Comparison of ENCODE assay signal across 15 cellular contexts in genomic region chr5:168809218-168809617, GRCh38.
DNase-seq lines count a peak whose midpoint lies in the region; ATAC-seq and TF ChIP-seq lines count a peak whose summit lies in the region.
"Had no signal": no experiment of that assay in that cellular context is flagged by ENCODE, and none has a peak within 500 bp of the region (broad histone marks: within the 10 kb centered on the region; RNA-seq: fewer than 3 reads in every experiment).

No MANE protein-coding gene starts in this region.

- no peak overlapping the region for H3K4me2 ChIP-seq in mesendoderm (ENCODE audit: low read length)

- H3K27ac Mint-ChIP-seq in glutamatergic neuron (ENCODE audit: unreplicated experiment), result no peak overlapping the region
- H3K27ac Mint-ChIP-seq: CD4-positive, alpha-beta memory T cell had no signal

- no peak overlapping the region for H3K9ac ChIP-seq in mesendoderm (ENCODE audit: low read length)
- H3K9ac ChIP-seq: GM23248 had no signal

- ATAC-seq in heart right ventricle (peak in 5 of 8 donors; percentile 20 to 75 (median 60)), body of pancreas (no peak), GM19328 (IDR thresholded peaks at IDR 0.05; ENCODE audit: unreplicated experiment) (no peak)

- H3K4me1 ChIP-seq in heart right ventricle (peaks cover 0 to 24% (median 10%) of the 10 kb centered on the region in 9 donors), right atrium auricular region (peaks cover 0 to 29% of the 10 kb centered on the region in 2 donors), mesendoderm (ENCODE audit: control insufficient read depth, low read depth, low read length) (peaks cover 2% of the 10 kb centered on the region), body of pancreas (no peaks in the 10 kb centered on the region)

- H4K8ac ChIP-seq in mesendoderm (ENCODE audit: low read depth, low read length), result no peak overlapping the region

- DNase-seq in heart right ventricle (peak in 1 of 2 donors; percentile 22), right atrium auricular region (ENCODE audit: low spot score) (no peak), glutamatergic neuron (no peak), mesendoderm (peak; percentile 39), body of pancreas (no peak)
- DNase-seq: C1 segment of cervical spinal cord; Calu3; CD4-positive, alpha-beta memory T cell; COR-L47; DMS53; DND-41; GM23248; H7; HCEC 1CT had no signal

- H2BK15ac ChIP-seq in mesendoderm (replicated peaks; ENCODE audit: low read depth), result no peak overlapping the region

- H3K79me2 ChIP-seq in mesendoderm (ENCODE audit: control insufficient read depth, insufficient read depth, low read length), result no peaks in the 10 kb centered on the region

- no peak overlapping the region for H3K4ac ChIP-seq in mesendoderm (ENCODE audit: low read depth, low read length)

- H3K18ac ChIP-seq in mesendoderm (ENCODE audit: low read length), result no peak overlapping the region

- no peak overlapping the region for H3K4me3 ChIP-seq in heart right ventricle
- no peak overlapping the region for H3K4me3 ChIP-seq in right atrium auricular region
- H3K4me3 ChIP-seq in mesendoderm (ENCODE audit: low read length), result no peak overlapping the region
- H3K4me3 ChIP-seq in body of pancreas, result no peak overlapping the region
- H3K4me3 ChIP-seq: GM23248 had no signal

- H3K79me1 ChIP-seq in mesendoderm (ENCODE audit: low read length), result no peaks in the 10 kb centered on the region

- H3K9me3 ChIP-seq in heart right ventricle (no peaks in the 10 kb centered on the region), right atrium auricular region (no peaks in the 10 kb centered on the region), body of pancreas (no peaks in the 10 kb centered on the region)

- intact Hi-C loops in heart right ventricle (cut with DNase I) (no loop called here), body of pancreas (cut with DNase I) (no loop called here)

- H3K36me3 ChIP-seq in heart right ventricle, result no peaks in the 10 kb centered on the region
- peaks cover 4% of the 10 kb centered on the region for H3K36me3 ChIP-seq in right atrium auricular region
- H3K36me3 ChIP-seq in mesendoderm (ENCODE audit: control insufficient read depth, insufficient read depth, low read length), result no peaks in the 10 kb centered on the region
- H3K36me3 ChIP-seq in body of pancreas (replicated peaks in 1 of 2; ENCODE audit: insufficient read depth in 1 of 2, low read depth in 2 of 2), result no peaks in the 10 kb centered on the region

- peaks cover 2% of the 10 kb centered on the region for H3K9me3 Mint-ChIP-seq in glutamatergic neuron (ENCODE audit: unreplicated experiment)
- H3K9me3 Mint-ChIP-seq: CD4-positive, alpha-beta memory T cell had no signal

- peaks cover 1% of the 10 kb centered on the region for H3K27me3 Mint-ChIP-seq in glutamatergic neuron (ENCODE audit: unreplicated experiment)

- H3K27ac ChIP-seq in heart right ventricle (no peak overlapping the region), right atrium auricular region (no peak overlapping the region), mesendoderm (ENCODE audit: low read depth, low read length) (no peak overlapping the region), body of pancreas (no peak overlapping the region)
- H3K27ac ChIP-seq: GM23248 had no signal

- H4K5ac ChIP-seq in mesendoderm (ENCODE audit: low read length), result no peak overlapping the region

- H3K4me3 Mint-ChIP-seq in glutamatergic neuron (ENCODE audit: unreplicated experiment), result peak overlapping the region; percentile 39
- H3K4me3 Mint-ChIP-seq: CD4-positive, alpha-beta memory T cell had no signal

- no peaks in the 10 kb centered on the region for H3K36me3 Mint-ChIP-seq in glutamatergic neuron (ENCODE audit: unreplicated experiment)
- H3K36me3 Mint-ChIP-seq: CD4-positive, alpha-beta memory T cell had no signal

- peak overlapping the region; percentile 38 for H3K56ac ChIP-seq in mesendoderm (ENCODE audit: low read length)

- TF ChIP-seq POLR2A in body of pancreas (IDR thresholded peaks at IDR 0.05), result no peak

- H2AK5ac ChIP-seq in mesendoderm (ENCODE audit: low read length), result no peak overlapping the region

- H3K27me3 ChIP-seq in heart right ventricle (no peaks in the 10 kb centered on the region), right atrium auricular region (no peaks in the 10 kb centered on the region), mesendoderm (ENCODE audit: insufficient read depth, low read length, poor library complexity) (no peaks in the 10 kb centered on the region), body of pancreas (no peaks in the 10 kb centered on the region)

- H2BK120ac ChIP-seq in mesendoderm (ENCODE audit: low read depth, low read length), result no peak overlapping the region

- H2BK5ac ChIP-seq in mesendoderm (ENCODE audit: low read length), result peak overlapping the region; percentile 15

- peaks cover 17% of the 10 kb centered on the region for H3K4me1 Mint-ChIP-seq in glutamatergic neuron (ENCODE audit: low read depth, unreplicated experiment)
- H3K4me1 Mint-ChIP-seq: CD4-positive, alpha-beta memory T cell had no signal

- 52 to 54% methylated on average over 7 of the region's 7 CpGs for WGBS in heart right ventricle, 2 donors
- WGBS in mesendoderm (ENCODE audit: extremely low coverage, insufficient coverage, low lambda C conversion rate), result no CpG with 5 or more reads among the region's 7 CpGs
- WGBS in body of pancreas, 2 donors, result 65 to 69% methylated on average over 7 of the region's 7 CpGs

- TF ChIP-seq CTCF in heart right ventricle (IDR thresholded peaks at IDR 0.05) (no peak), right atrium auricular region (IDR thresholded peaks at IDR 0.05) (no peak), glutamatergic neuron (IDR thresholded peaks at IDR 0.05; ENCODE audit: partially characterized antibody, unreplicated experiment) (no peak), body of pancreas (IDR thresholded peaks at IDR 0.05) (no peak)

- no peak overlapping the region for H3K23ac ChIP-seq in mesendoderm (ENCODE audit: low read length)

Comparison
In these comparisons a context has a peak if more than half of its experiments do, and no peak if none do; other contexts are left out.
1. ATAC-seq: peak in heart right ventricle (5 of 8); none in body of pancreas (single experiment) and GM19328 (single experiment).